ENCODE assay signal across 22 cellular contexts in genomic region chr1:176786274-176786673, GRCh38.
DNase-seq lines count a peak whose midpoint lies in the region; ATAC-seq and TF ChIP-seq lines count a peak whose summit lies in the region.
"Had no signal": no experiment of that assay in that cellular context is flagged by ENCODE, and none has a peak within 500 bp of the region (broad histone marks: within the 10 kb centered on the region; RNA-seq: fewer than 3 reads in every experiment).

No MANE protein-coding gene starts in this region.

- intact Hi-C loops in ascending aorta (cut with DNase I), result no loop called here

- TF ChIP-seq CTCF in nephron (IDR thresholded peaks at IDR 0.05; ENCODE audit: unreplicated experiment in 3 of 3) (no peak), ascending aorta (IDR thresholded peaks at IDR 0.05) (no peak)

- H3K27ac ChIP-seq in ascending aorta, result no peak overlapping the region
- H3K27ac ChIP-seq: body of pancreas, heart right ventricle had no signal

- no peaks in the 10 kb centered on the region for H3K9me3 ChIP-seq in ascending aorta
- H3K9me3 ChIP-seq: body of pancreas, heart right ventricle had no signal

- peak overlapping the region; percentile 19 to 40 (median 37) for H3K4me3 Mint-ChIP-seq in nephron
- no peak overlapping the region for H3K4me3 Mint-ChIP-seq in stimulated activated effector memory CD8-positive, alpha-beta T cell treated with anti-CD3 and anti-CD28 coated beads, Interleukin-12 subunit alpha, Interleukin-12 subunit beta, amount 100 ng/mL, for 72 hours
- H3K4me3 Mint-ChIP-seq: activated naive CD8-positive, alpha-beta T cell treated with anti-CD3 and anti-CD28 coated beads, Interleukin-2, amount 10 ng/mL, durations not matched to agents 7 days and 5 days; CD8-positive, alpha-beta memory T cell; T-helper 1 cell treated with Interleukin-12 subunit alpha and Interleukin-12 subunit beta and Interleukin-4 antibody, amounts not matched to agents 30 μg/mL and 1 μg/mL, for 36 hours had no signal

- H3K4me3 ChIP-seq in ascending aorta, result no peak overlapping the region
- H3K4me3 ChIP-seq: body of pancreas, heart right ventricle, K562 had no signal

- peaks cover 29% of the 10 kb centered on the region for H3K4me1 Mint-ChIP-seq in nephron
- H3K4me1 Mint-ChIP-seq in stimulated activated effector memory CD8-positive, alpha-beta T cell treated with anti-CD3 and anti-CD28 coated beads, Interleukin-12 subunit alpha, Interleukin-12 subunit beta, amount 100 ng/mL, for 72 hours, result no peaks in the 10 kb centered on the region
- H3K4me1 Mint-ChIP-seq: activated naive CD8-positive, alpha-beta T cell treated with anti-CD3 and anti-CD28 coated beads, Interleukin-2, amount 10 ng/mL, durations not matched to agents 7 days and 5 days; CD8-positive, alpha-beta memory T cell had no signal

- no peaks in the 10 kb centered on the region for H3K36me3 Mint-ChIP-seq in nephron (ENCODE audit: low read depth)
- no peaks in the 10 kb centered on the region for H3K36me3 Mint-ChIP-seq in stimulated activated effector memory CD8-positive, alpha-beta T cell treated with anti-CD3 and anti-CD28 coated beads, Interleukin-12 subunit alpha, Interleukin-12 subunit beta, amount 100 ng/mL, for 72 hours
- H3K36me3 Mint-ChIP-seq: activated naive CD8-positive, alpha-beta T cell treated with anti-CD3 and anti-CD28 coated beads, Interleukin-2, amount 10 ng/mL, durations not matched to agents 7 days and 5 days; CD8-positive, alpha-beta memory T cell had no signal

- peak overlapping the region; percentile 85 to 87 (median 87) for H3K27ac Mint-ChIP-seq in nephron
- H3K27ac Mint-ChIP-seq in stimulated activated effector memory CD8-positive, alpha-beta T cell treated with anti-CD3 and anti-CD28 coated beads, Interleukin-12 subunit alpha, Interleukin-12 subunit beta, amount 100 ng/mL, for 72 hours, result no peak overlapping the region
- H3K27ac Mint-ChIP-seq: activated naive CD8-positive, alpha-beta T cell treated with anti-CD3 and anti-CD28 coated beads, Interleukin-2, amount 10 ng/mL, durations not matched to agents 7 days and 5 days; CD8-positive, alpha-beta memory T cell; T-helper 1 cell treated with Interleukin-12 subunit alpha and Interleukin-12 subunit beta and Interleukin-4 antibody, amounts not matched to agents 30 μg/mL and 1 μg/mL, for 36 hours had no signal

- ATAC-seq in GM19397 (IDR thresholded peaks at IDR 0.05; ENCODE audit: unreplicated experiment) (peak; percentile 66), HG02884 (IDR thresholded peaks at IDR 0.05; ENCODE audit: unreplicated experiment) (peak; percentile 54), GM18873 (IDR thresholded peaks at IDR 0.05; ENCODE audit: low FRiP score, unreplicated experiment) (no peak)
- no peak for ATAC-seq in stimulated activated effector memory CD8-positive, alpha-beta T cell treated with anti-CD3 and anti-CD28 coated beads, Interleukin-12 subunit alpha, Interleukin-12 subunit beta, amount 100 ng/mL, for 72 hours
- ATAC-seq: body of pancreas, heart right ventricle, left ventricle myocardium superior had no signal

- H3K27me3 Mint-ChIP-seq in nephron (ENCODE audit: low read depth), result no peaks in the 10 kb centered on the region
- H3K27me3 Mint-ChIP-seq: activated naive CD8-positive, alpha-beta T cell treated with anti-CD3 and anti-CD28 coated beads, Interleukin-2, amount 10 ng/mL, durations not matched to agents 7 days and 5 days; CD8-positive, alpha-beta memory T cell had no signal

- H3K9me3 Mint-ChIP-seq in nephron, result no peaks in the 10 kb centered on the region
- no peaks in the 10 kb centered on the region for H3K9me3 Mint-ChIP-seq in stimulated activated effector memory CD8-positive, alpha-beta T cell treated with anti-CD3 and anti-CD28 coated beads, Interleukin-12 subunit alpha, Interleukin-12 subunit beta, amount 100 ng/mL, for 72 hours
- H3K9me3 Mint-ChIP-seq: T-helper 1 cell treated with Interleukin-12 subunit alpha and Interleukin-12 subunit beta and Interleukin-4 antibody, amounts not matched to agents 30 μg/mL and 1 μg/mL, for 36 hours had no signal

- H3K36me3 ChIP-seq in ascending aorta, result no peaks in the 10 kb centered on the region
- H3K36me3 ChIP-seq: heart right ventricle had no signal

- no peaks in the 10 kb centered on the region for H3K4me1 ChIP-seq in ascending aorta
- H3K4me1 ChIP-seq: body of pancreas had no signal

- no peaks in the 10 kb centered on the region for H3K27me3 ChIP-seq in ascending aorta
- H3K27me3 ChIP-seq: body of pancreas, heart right ventricle had no signal

- DNase-seq in NCI-H526 treated with DMSO at 0.1 percent for 48 hours (lab: John Stamatoyannopoulos, UW) (peak; percentile 89), ascending aorta (ENCODE audit: low spot score in 2 of 2) (no peak), SKM-1 treated with dmso at 0.1 percent for 144 hours (lab: John Stamatoyannopoulos, UW; ENCODE audit: unreplicated experiment) (no peak)
- no peak for DNase-seq in stimulated activated effector memory CD8-positive, alpha-beta T cell treated with anti-CD3 and anti-CD28 coated beads, Interleukin-12 subunit alpha, Interleukin-12 subunit beta, amount 100 ng/mL, for 72 hours (ENCODE audit: low spot score in 2 of 2)
- DNase-seq: activated CD8-positive, alpha-beta memory T cell treated with anti-CD3 and anti-CD28 coated beads, Interleukin-2, amount 50 U/mL, for 48 hours; activated naive CD8-positive, alpha-beta T cell treated with anti-CD3 and anti-CD28 coated beads, Interleukin-2, amount 10 ng/mL, durations not matched to agents 7 days and 5 days; body of pancreas; CD8-positive, alpha-beta memory T cell; DMS79; H7; heart right ventricle; NCI-H748 treated with DMSO at 0.1 percent for 48 hours; nucleus accumbens; retina; substantia nigra had no signal

Comparison
In these comparisons a context has a peak if more than half of its experiments do, and no peak if none do; other contexts are left out.
1. ATAC-seq: peak in GM19397 (single experiment) and HG02884 (single experiment); none in GM18873 (single experiment) and stimulated activated effector memory CD8-positive, alpha-beta T cell treated with anti-CD3 and anti-CD28 coated beads, Interleukin-12 subunit alpha, Interleukin-12 subunit beta, amount 100 ng/mL, for 72 hours (single experiment).